Comparison of ENCODE assay signal across 8 cellular contexts in the genomic region with DNA sequence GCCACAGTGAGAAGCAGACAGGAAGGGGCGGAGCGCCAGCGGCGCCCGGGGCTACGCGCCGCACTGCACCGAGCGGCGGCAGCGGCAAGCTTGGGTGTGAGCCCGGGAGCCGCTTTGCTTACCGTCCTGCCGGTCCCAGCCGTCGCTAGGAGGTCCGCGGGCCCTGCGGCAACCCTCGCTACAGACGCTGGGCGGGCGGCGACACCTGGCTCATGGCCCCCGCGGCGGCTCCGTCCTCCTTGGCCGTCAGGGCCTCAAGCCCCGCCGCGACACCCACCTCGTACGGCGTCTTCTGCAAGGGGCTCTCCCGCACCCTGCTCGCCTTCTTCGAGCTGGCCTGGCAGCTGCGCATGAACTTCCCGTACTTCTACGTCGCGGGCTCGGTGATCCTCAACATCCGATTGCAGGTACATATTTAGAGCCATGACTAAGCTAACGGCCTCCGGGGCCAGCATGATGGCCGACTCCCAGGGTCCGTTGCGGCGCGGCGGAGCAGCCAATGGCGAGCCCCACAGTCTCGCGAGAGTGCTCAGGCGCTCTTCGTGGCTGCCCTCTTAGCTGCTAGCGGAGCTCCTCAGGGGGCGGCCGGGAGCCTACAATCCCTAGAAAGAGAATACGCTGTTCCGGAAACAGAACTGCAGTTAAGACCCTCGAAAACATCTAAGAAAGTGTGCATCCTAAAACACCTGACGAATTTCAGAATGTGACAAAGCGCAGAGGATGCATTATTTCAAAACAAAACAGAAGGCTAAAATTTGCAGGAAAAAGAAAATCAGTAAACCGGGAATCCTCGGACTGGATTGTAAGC. TPM values are rescaled to one million over a fixed set of nuclear protein-coding genes. Genes with fewer than 3 reads are reported as not detected.
A peak's percentile ranks its signal among the peaks of the same experiment; 100 is the strongest.
DNase-seq lines count a peak whose midpoint lies in the region; ATAC-seq, FAIRE-seq and TF ChIP-seq lines count a peak whose summit lies in the region.

Gene SMIM10L1 (plus strand): TSS at position 50 of the 808 bp plus-strand sequence. CDS start 163 bp downstream, at position 213.

- intact Hi-C loops in pancreas (cut with DNase I) (no loop called here), tibial artery (cut with DNase I; ENCODE audit: low total_unique reads) (loop anchor here (5.0 kb wide), 1 partner anchor 1096 kb away; the partner anchor contains the start of gene LRP6)

- TF ChIP-seq CTCF in cardiac muscle cell (IDR thresholded peaks at IDR 0.05; ENCODE audit: low read depth, low read length) (peak; percentile 15), pancreas (IDR thresholded peaks at IDR 0.05) (no peak), tibial artery (IDR thresholded peaks at IDR 0.05) (no peak)

- ATAC-seq in HG02840 (IDR thresholded peaks at IDR 0.05; ENCODE audit: low FRiP score, unreplicated experiment) (peak; percentile 94), pancreas (peak; percentile 99 to 100 (median 99))

- H3K27me3 ChIP-seq in adipocyte (replicated peaks; ENCODE audit: control insufficient read depth, insufficient read depth, low read length) = no peaks in the 10 kb centered on the region
- H3K27me3 ChIP-seq in cardiac muscle cell = no peaks in the 10 kb centered on the region
- H3K27me3 ChIP-seq in pancreas = no peaks in the 10 kb centered on the region
- H3K27me3 ChIP-seq in tibial artery = no peaks in the 10 kb centered on the region

- H3K36me3 ChIP-seq in adipocyte (ENCODE audit: control insufficient read depth, insufficient read depth, low read length, severe bottlenecking) (no peaks in the 10 kb centered on the region), cardiac muscle cell (no peaks in the 10 kb centered on the region), pancreas (no peaks in the 10 kb centered on the region), tibial artery (no peaks in the 10 kb centered on the region)

- peak; percentile 57 for DNase-seq in GM12892 (ENCODE audit: insufficient read length)
- DNase-seq in NCI-H1436 (lab: John Stamatoyannopoulos, UW) = peak; percentile 92
- DNase-seq in SW480 (ENCODE audit: low spot score) = peak; percentile 97
- peak; percentile 99 for DNase-seq in adipocyte (ENCODE audit: low read depth)
- peak; percentile 96 to 98 for DNase-seq in cardiac muscle cell (ENCODE audit: low read depth in 1 of 2, low spot score in 1 of 2)
- peak; percentile 88 to 96 (median 92) for DNase-seq in pancreas
- DNase-seq in tibial artery = peak; percentile 91 to 96

- H3K4me3 ChIP-seq in adipocyte (ENCODE audit: low read length) = peak within 1 kb of the TSS; percentile 85
- H3K4me3 ChIP-seq in cardiac muscle cell = peak within 1 kb of the TSS; percentile 70
- peak within 1 kb of the TSS; percentile 57 to 97 (median 76) for H3K4me3 ChIP-seq in pancreas
- H3K4me3 ChIP-seq in tibial artery = peak within 1 kb of the TSS; percentile 94 to 98

- FAIRE-seq in GM12892 (lab: Jason Lieb, UNC) (peak; percentile 97), pancreas (lab: Jason Lieb, UNC) (peak; percentile 39)

- peak within 1 kb of the TSS; percentile 97 for H3K9ac ChIP-seq in adipocyte (ENCODE audit: low read length)

- H3K4me1 ChIP-seq in adipocyte (ENCODE audit: control insufficient read depth, insufficient read depth, low read length) (peaks cover 29% of the 10 kb centered on the region), cardiac muscle cell (ENCODE audit: low read depth) (peaks cover 19% of the 10 kb centered on the region), pancreas (peaks cover 9 to 30% (median 12%) of the 10 kb centered on the region in 3 donors), tibial artery (peaks cover 0 to 40% (median 22%) of the 10 kb centered on the region in 4 donors)

- peak within 1 kb of the TSS; percentile 99 for H3K27ac ChIP-seq in cardiac muscle cell
- H3K27ac ChIP-seq in pancreas = peak within 1 kb of the TSS; percentile 82 to 97 (median 93)
- peak within 1 kb of the TSS; percentile 97 to 99 for H3K27ac ChIP-seq in tibial artery

- TF ChIP-seq POLR2A in GM12892 (IDR thresholded peaks at IDR 0.05; ENCODE audit: low read depth, low read length) = peak; percentile 89

- H3K9me3 ChIP-seq in adipocyte (ENCODE audit: control insufficient read depth, low read length) = no peaks in the 10 kb centered on the region
- no peaks in the 10 kb centered on the region for H3K9me3 ChIP-seq in cardiac muscle cell (ENCODE audit: low read depth)
- no peaks in the 10 kb centered on the region for H3K9me3 ChIP-seq in pancreas
- no peaks in the 10 kb centered on the region for H3K9me3 ChIP-seq in tibial artery

- WGBS in pancreas, 2 donors = 0 to 1% methylated on average over 70 of the region's 70 CpGs

RNA-seq across cellular contexts. Expression of gene SMIM10L1, which starts in this region (rescaled TPM):
- polyA plus RNA-seq in GM12892 (2012; ENCODE audit: missing spikeins) = 6.2 TPM
- total RNA-seq in cardiac muscle cell = 15.2 and 24.2 TPM in 2 replicates
- polyA plus RNA-seq in cardiac muscle cell = 17.0 and 26.3 TPM in 2 replicates
- 1 to 10 TPM; 1.9 to 5.5 (median 3.3) TPM for total RNA-seq in pancreas
- polyA plus RNA-seq in pancreas = 1 to 10 TPM; 4.2 to 6.4 TPM

Comparison
In these comparisons a context has a peak if more than half of its experiments do, and no peak if none do; other contexts are left out.
1. Peak in every context shown above with its lines: DNase-seq, ATAC-seq, H3K4me3 ChIP-seq and H3K27ac ChIP-seq.